ENCODE assay signal across 16 cellular contexts in the genomic region with DNA sequence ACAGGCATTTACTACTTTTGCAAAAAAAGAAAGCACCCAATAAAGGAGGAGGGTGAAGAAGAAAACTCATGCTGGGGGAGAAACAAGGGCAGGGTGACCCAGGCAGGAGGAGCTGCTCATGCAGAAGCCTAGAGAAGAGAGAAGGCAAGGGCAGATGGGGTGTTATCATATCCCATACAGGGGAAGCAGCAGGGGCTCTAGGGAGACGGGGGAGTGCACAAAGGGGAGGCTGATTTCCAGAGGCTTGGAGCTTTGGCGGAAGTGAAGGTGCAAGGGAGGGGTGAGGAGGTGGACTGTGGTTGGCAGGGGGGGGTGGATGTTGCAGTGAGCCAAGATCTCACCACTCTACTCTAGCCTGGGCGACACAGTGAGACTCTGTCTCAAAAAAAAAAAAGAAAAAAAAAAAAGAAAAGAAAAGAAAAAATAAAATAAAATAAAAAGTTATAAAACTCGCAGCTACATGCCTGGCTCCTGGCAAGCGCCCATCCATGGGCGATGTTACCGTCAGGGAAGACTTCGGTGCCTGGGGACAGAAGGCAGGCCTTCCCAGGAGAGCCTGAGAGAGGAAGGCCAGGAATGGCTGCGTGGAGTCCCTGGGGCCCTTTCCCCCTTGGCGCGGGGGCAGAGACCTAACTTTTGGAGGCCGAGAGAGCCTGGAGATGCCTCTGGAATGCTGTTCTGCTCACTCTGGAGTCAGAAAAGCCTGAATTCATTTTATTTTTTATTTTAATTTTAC. TPM values are rescaled to one million over a fixed set of nuclear protein-coding genes. Genes with fewer than 3 reads are reported as not detected.
DNase-seq lines count a peak whose midpoint lies in the region; ATAC-seq and TF ChIP-seq lines count a peak whose summit lies in the region.
"Had no signal": no experiment of that assay in that cellular context is flagged by ENCODE, and none has a peak within 500 bp of the region (broad histone marks: within the 10 kb centered on the region; RNA-seq: fewer than 3 reads in every experiment).

No MANE protein-coding gene starts in this region.

- DNase-seq in right cardiac atrium (peak in 2 of 3 donors; percentile 35 to 38), right atrium auricular region (ENCODE audit: low spot score) (no peak), T1000 (lab: John Stamatoyannopoulos, UW) (no peak), body of pancreas (no peak), RKO (ENCODE audit: low spot score) (no peak)
- DNase-seq: CD4-positive, CD25-positive, alpha-beta regulatory T cell; IMR-90; NCI-H1417 treated with DMSO at 0.1 percent for 48 hours; NCI-H2081; NCI-H2227 treated with DMSO at 0.1 percent for 48 hours; NCI-H526 had no signal

- intact Hi-C loops in right cardiac atrium (cut with DNase I): no loop called here
- intact Hi-C loops in body of pancreas (cut with DNase I): no loop called here

- H3K36me3 ChIP-seq in right atrium auricular region: no peaks in the 10 kb centered on the region
- H3K36me3 ChIP-seq in esophagus (ENCODE audit: control insufficient read depth in 2 of 2, insufficient read depth in 2 of 2, low read length in 1 of 2): no peaks in the 10 kb centered on the region
- H3K36me3 ChIP-seq in body of pancreas (replicated peaks in 1 of 2; ENCODE audit: insufficient read depth in 1 of 2, low read depth in 2 of 2): no peaks in the 10 kb centered on the region
- H3K36me3 ChIP-seq: SJSA1 had no signal

- H3K27me3 ChIP-seq in right cardiac atrium (ENCODE audit: control insufficient read depth, insufficient read depth): no peaks in the 10 kb centered on the region
- no peaks in the 10 kb centered on the region for H3K27me3 ChIP-seq in right atrium auricular region
- H3K27me3 ChIP-seq in esophagus (ENCODE audit: control insufficient read depth in 1 of 2, insufficient read depth in 2 of 2, low read length in 2 of 2): no peaks in the 10 kb centered on the region
- no peaks in the 10 kb centered on the region for H3K27me3 ChIP-seq in body of pancreas
- H3K27me3 ChIP-seq: SJSA1 had no signal

- H3K4me3 ChIP-seq in right cardiac atrium (ENCODE audit: low read length): no peak overlapping the region
- H3K4me3 ChIP-seq in right atrium auricular region: no peak overlapping the region
- H3K4me3 ChIP-seq in esophagus (ENCODE audit: low read depth in 1 of 2, low read length in 2 of 2): no peak overlapping the region
- H3K4me3 ChIP-seq in body of pancreas: no peak overlapping the region
- H3K4me3 ChIP-seq: A549, SJSA1 had no signal

- H3K9me3 ChIP-seq in right cardiac atrium (ENCODE audit: control insufficient read depth, low read length) (no peaks in the 10 kb centered on the region), right atrium auricular region (no peaks in the 10 kb centered on the region), esophagus (ENCODE audit: control insufficient read depth in 2 of 2, insufficient read depth in 1 of 2, low read depth in 1 of 2, low read length in 1 of 2) (no peaks in the 10 kb centered on the region), body of pancreas (no peaks in the 10 kb centered on the region)
- H3K9me3 ChIP-seq: A549, SJSA1 had no signal

- TF ChIP-seq CTCF in right atrium auricular region (IDR thresholded peaks at IDR 0.05) (no peak), body of pancreas (IDR thresholded peaks at IDR 0.05) (no peak)

- no peak overlapping the region for H3K27ac ChIP-seq in right cardiac atrium (ENCODE audit: low read length)
- H3K27ac ChIP-seq in right atrium auricular region: no peak overlapping the region
- H3K27ac ChIP-seq in esophagus (ENCODE audit: low read depth in 2 of 2, low read length in 1 of 2): peak overlapping the region; percentile 21 to 24
- no peak overlapping the region for H3K27ac ChIP-seq in body of pancreas
- H3K27ac ChIP-seq: A549, SJSA1 had no signal

- no peak for TF ChIP-seq POLR2A in body of pancreas (IDR thresholded peaks at IDR 0.05)

- ATAC-seq in right cardiac atrium (no peak), body of pancreas (no peak)
- ATAC-seq: A549, HCT116 had no signal

- no peaks in the 10 kb centered on the region for H3K4me1 ChIP-seq in right cardiac atrium (ENCODE audit: control insufficient read depth, insufficient read depth, low read length)
- H3K4me1 ChIP-seq in right atrium auricular region: peaks cover 0 to 13% of the 10 kb centered on the region in 2 donors
- peaks cover 4 to 27% of the 10 kb centered on the region in 2 donors for H3K4me1 ChIP-seq in esophagus (ENCODE audit: control insufficient read depth in 2 of 2, insufficient read depth in 2 of 2, low read length in 1 of 2)
- H3K4me1 ChIP-seq in body of pancreas: peaks cover 10% of the 10 kb centered on the region
- H3K4me1 ChIP-seq: A549, SJSA1 had no signal

- 69% methylated on average over 12 of the region's 12 CpGs for WGBS in right cardiac atrium
- 50 to 68% methylated on average over 12 of the region's 12 CpGs for WGBS in esophagus, 2 donors
- WGBS in body of pancreas, 2 donors: 85 to 91% methylated on average over 12 of the region's 12 CpGs

RNA-seq across cellular contexts. Expression of a gene that starts 3.3 kb away (rescaled TPM):
- total RNA-seq in right cardiac atrium (10 to 100 TPM in 3 of 4 donors, 1 to 10 TPM in 1; 5.8 to 46.0 (median 11.9) TPM), right atrium auricular region (10 to 100 TPM; 21.1 to 36.6 TPM), body of pancreas (1 to 10 TPM; 1.3 to 1.6 TPM)
- polyA plus RNA-seq in right cardiac atrium (98.1 TPM), esophagus (1 to 10 TPM; 1.6 to 2.6 TPM)
- total RNA-seq: CD4-positive, CD25-positive, alpha-beta regulatory T cell; IMR-90; OCI-LY7; SJSA1 had no signal
- polyA plus RNA-seq: A549; CD4-positive, CD25-positive, alpha-beta regulatory T cell; IMR-90 had no signal

RNA-seq across cellular contexts. Expression of a gene that starts 5.2 kb away (rescaled TPM):
- not detected for total RNA-seq in right cardiac atrium
- not detected for polyA plus RNA-seq in right cardiac atrium
- not detected for total RNA-seq in right atrium auricular region
- 10 to 100 TPM; 10.5 to 14.5 TPM for polyA plus RNA-seq in esophagus
- total RNA-seq in body of pancreas: 1 to 10 TPM in 1 of 2 donors, not detected in 1; 1.3 TPM
- total RNA-seq: CD4-positive, CD25-positive, alpha-beta regulatory T cell; IMR-90; OCI-LY7; SJSA1 had no signal
- polyA plus RNA-seq: A549; CD4-positive, CD25-positive, alpha-beta regulatory T cell; IMR-90 had no signal

RNA-seq across cellular contexts. Expression of a gene that starts 11.2 kb away (rescaled TPM):
- 10 to 100 TPM; 40.7 to 52.7 (median 45.9) TPM for total RNA-seq in right cardiac atrium
- polyA plus RNA-seq in right cardiac atrium: 47.5 TPM
- 10 to 100 TPM; 31.3 to 42.1 TPM for total RNA-seq in right atrium auricular region
- 100 to 1,000 TPM in 1 of 2 donors, 10 to 100 TPM in 1; 48.5 to 110 TPM for polyA plus RNA-seq in esophagus
- total RNA-seq in body of pancreas: 10 to 100 TPM; 28.8 to 31.3 TPM

RNA-seq across cellular contexts. Expression of a gene that starts 14.5 kb away (rescaled TPM):
- 1 to 10 TPM in 1 of 4 donors, under 1 TPM in 3; 0.46 to 3.3 (median 0.68) TPM for total RNA-seq in right cardiac atrium
- 1.7 TPM for polyA plus RNA-seq in right cardiac atrium
- total RNA-seq in right atrium auricular region: 1 to 10 TPM; 2.9 to 4.4 TPM
- polyA plus RNA-seq in esophagus: under 1 TPM; 0.22 to 0.25 TPM
- total RNA-seq in body of pancreas: not detected

RNA-seq across cellular contexts. Expression of a gene that starts 36.1 kb away (rescaled TPM):
- total RNA-seq in right cardiac atrium: 1 to 10 TPM in 3 of 4 donors, under 1 TPM in 1; 0.39 to 2.9 (median 2.0) TPM
- polyA plus RNA-seq in right cardiac atrium: 2.1 TPM
- total RNA-seq in right atrium auricular region: 1 to 10 TPM; 1.3 to 1.8 TPM
- 100 to 1,000 TPM; 136 to 302 TPM for polyA plus RNA-seq in esophagus
- total RNA-seq in body of pancreas: 100 to 1,000 TPM; 107 to 129 TPM

Comparison
In these comparisons a context has a peak if more than half of its experiments do, and no peak if none do; other contexts are left out.
1. DNase-seq: peak in right cardiac atrium (2 of 3); none in right atrium auricular region (single experiment), T1000 (single experiment), body of pancreas (0 of 4) and RKO (single experiment).
2. H3K27ac ChIP-seq: peak in esophagus (2 of 2); none in right cardiac atrium (single experiment), right atrium auricular region (0 of 2) and body of pancreas (0 of 4).